ENCODE assay signal across 18 cellular contexts in genomic region chr21:34692458-34693020, GRCh38. TPM values are rescaled to one million over a fixed set of nuclear protein-coding genes. Genes with fewer than 3 reads are reported as not detected.
A peak's percentile ranks its signal among the peaks of the same experiment; 100 is the strongest.
DNase-seq lines count a peak whose midpoint lies in the region; ATAC-seq and TF ChIP-seq lines count a peak whose summit lies in the region.
"Had no signal": no experiment of that assay in that cellular context is flagged by ENCODE, and none has a peak within 500 bp of the region (broad histone marks: within the 10 kb centered on the region; RNA-seq: fewer than 3 reads in every experiment).

No MANE protein-coding gene starts in this region.

- CTCF ChIA-PET in CD8-positive, alpha-beta T cell (lab: Charles Lee) = interaction anchor here (0.7 to 2.9 kb wide), 27 partner anchors 8 to 1336 kb away, joined by 3 to 30 read pairs (median 5); no protein-coding TSS in a partner anchor

- POLR2A ChIA-PET in CD8-positive, alpha-beta T cell (lab: Charles Lee) = no interaction called here

- ATAC-seq in left lobe of liver (no peak), HG03571 (IDR thresholded peaks at IDR 0.05; ENCODE audit: unreplicated experiment) (no peak), Right ventricle myocardium superior (ENCODE audit: poor library complexity) (no peak)
- ATAC-seq in CD8-positive, alpha-beta T cell = no peak
- ATAC-seq: activated CD8-positive, alpha-beta memory T cell treated with anti-CD3 and anti-CD28 coated beads, Interleukin-2, amount 10 ng/mL, durations not matched to agents 7 days and 5 days; effector memory CD8-positive, alpha-beta T cell had no signal

- no peaks in the 10 kb centered on the region for H3K4me1 Mint-ChIP-seq in CD8-positive, alpha-beta T cell (ENCODE audit: low read depth)
- H3K4me1 Mint-ChIP-seq: activated CD4-positive, alpha-beta T cell treated with anti-CD3 and anti-CD28 coated beads, Interleukin-2, amount 10 ng/mL, durations not matched to agents 7 days and 5 days; activated CD8-positive, alpha-beta memory T cell treated with anti-CD3 and anti-CD28 coated beads, Interleukin-2, amount 10 ng/mL, durations not matched to agents 7 days and 5 days had no signal

- no peak for TF ChIP-seq CTCF in transverse colon (IDR thresholded peaks at IDR 0.05)
- no peak for TF ChIP-seq CTCF in CD8-positive, alpha-beta T cell (IDR thresholded peaks at IDR 0.05)

- H3K9me3 Mint-ChIP-seq in CD8-positive, alpha-beta T cell = no peaks in the 10 kb centered on the region
- H3K9me3 Mint-ChIP-seq: effector memory CD8-positive, alpha-beta T cell had no signal

- TF ChIP-seq POLR2A in transverse colon (IDR thresholded peaks at IDR 0.05) = no peak

- no peak for TF ChIP-seq EP300 in transverse colon (IDR thresholded peaks at IDR 0.05; ENCODE audit: low read depth)

- H3K4me1 ChIP-seq in transverse colon = peaks cover 17 to 42% (median 31%) of the 10 kb centered on the region in 4 donors
- H3K4me1 ChIP-seq in CD8-positive, alpha-beta T cell (ENCODE audit: insufficient read depth, low read length) = no peaks in the 10 kb centered on the region

- peak overlapping the region; percentile 67 to 79 (median 76) for H3K27ac ChIP-seq in transverse colon
- H3K27ac ChIP-seq in CD8-positive, alpha-beta T cell (ENCODE audit: low read depth, low read length) = no peak overlapping the region
- H3K27ac ChIP-seq: coronary artery, gastrocnemius medialis, neutrophil, WERI-Rb-1 had no signal

- H3K27ac Mint-ChIP-seq in CD8-positive, alpha-beta T cell = no peak overlapping the region
- H3K27ac Mint-ChIP-seq: activated CD4-positive, alpha-beta T cell treated with anti-CD3 and anti-CD28 coated beads, Interleukin-2, amount 10 ng/mL, durations not matched to agents 7 days and 5 days; activated CD8-positive, alpha-beta memory T cell treated with anti-CD3 and anti-CD28 coated beads, Interleukin-2, amount 10 ng/mL, durations not matched to agents 7 days and 5 days; activated T-cell treated with anti-CD3 and anti-CD28 coated beads, Interleukin-2, amount 50 U/mL, for 72 hours; effector memory CD8-positive, alpha-beta T cell had no signal

- no peaks in the 10 kb centered on the region for H3K36me3 Mint-ChIP-seq in CD8-positive, alpha-beta T cell
- H3K36me3 Mint-ChIP-seq: activated CD8-positive, alpha-beta memory T cell treated with anti-CD3 and anti-CD28 coated beads, Interleukin-2, amount 10 ng/mL, durations not matched to agents 7 days and 5 days; type B pancreatic cell had no signal

- H3K9me3 ChIP-seq in transverse colon = no peaks in the 10 kb centered on the region
- no peaks in the 10 kb centered on the region for H3K9me3 ChIP-seq in CD8-positive, alpha-beta T cell (ENCODE audit: low read length)
- H3K9me3 ChIP-seq: gastrocnemius medialis, neutrophil had no signal

- H3K27me3 Mint-ChIP-seq in CD8-positive, alpha-beta T cell (ENCODE audit: low read depth) = peaks cover 15% of the 10 kb centered on the region

- peak; percentile 29 for DNase-seq in NCI-H2029 treated with DMSO at 0.1 percent for 48 hours (lab: John Stamatoyannopoulos, UW)
- DNase-seq in NCI-H2029 (lab: John Stamatoyannopoulos, UW) = no peak
- peak; percentile 30 for DNase-seq in NCI-H2196 treated with DMSO at 0.1 percent for 48 hours (lab: John Stamatoyannopoulos, UW; ENCODE audit: unreplicated experiment)
- peak; percentile 1 for DNase-seq in left lobe of liver (ENCODE audit: low spot score)
- DNase-seq in transverse colon = no peak
- no peak for DNase-seq in CD8-positive, alpha-beta T cell
- DNase-seq in Right ventricle myocardium superior = no peak
- DNase-seq: WERI-Rb-1 had no signal

- H3K4me3 Mint-ChIP-seq in CD8-positive, alpha-beta T cell = no peak overlapping the region
- H3K4me3 Mint-ChIP-seq: activated CD4-positive, alpha-beta T cell treated with anti-CD3 and anti-CD28 coated beads, Interleukin-2, amount 10 ng/mL, durations not matched to agents 7 days and 5 days; activated CD8-positive, alpha-beta memory T cell treated with anti-CD3 and anti-CD28 coated beads, Interleukin-2, amount 10 ng/mL, durations not matched to agents 7 days and 5 days; activated T-cell treated with anti-CD3 and anti-CD28 coated beads, Interleukin-2, amount 50 U/mL, for 72 hours; effector memory CD8-positive, alpha-beta T cell; type B pancreatic cell had no signal

- H3K27me3 ChIP-seq in transverse colon = no peaks in the 10 kb centered on the region
- no peaks in the 10 kb centered on the region for H3K27me3 ChIP-seq in CD8-positive, alpha-beta T cell (ENCODE audit: insufficient read depth, low read length)
- H3K27me3 ChIP-seq: gastrocnemius medialis had no signal

- H3K36me3 ChIP-seq in transverse colon = no peaks in the 10 kb centered on the region
- no peaks in the 10 kb centered on the region for H3K36me3 ChIP-seq in CD8-positive, alpha-beta T cell (ENCODE audit: insufficient read depth, low read length)
- H3K36me3 ChIP-seq: gastrocnemius medialis, neutrophil, WERI-Rb-1 had no signal

- 33 to 46% methylated on average over 2 of the region's 2 CpGs for WGBS in transverse colon (ENCODE audit: low coverage in 1 of 2), 2 donors

- H3K4me3 ChIP-seq in transverse colon = no peak overlapping the region
- no peak overlapping the region for H3K4me3 ChIP-seq in CD8-positive, alpha-beta T cell (ENCODE audit: low read depth, low read length)
- H3K4me3 ChIP-seq: coronary artery, gastrocnemius medialis had no signal

- in situ Hi-C loops in transverse colon (cut with MboI; ENCODE audit: low pct_ligation_motif_present in 1 of 4, low pct_unique_long_range_greater_than_20kb in 1 of 4, low sequenced_read_pairs in 3 of 4) = no loop called here

- intact Hi-C loops in transverse colon (cut with DNase I; ENCODE audit: low total_unique reads) = no loop called here
- intact Hi-C loops in CD8-positive, alpha-beta T cell (cut with DNase I, micrococcal nuclease) = loop anchor here (1.0 to 5.0 kb wide), 4 partner anchors 708 to 1420 kb away; no protein-coding TSS in a partner anchor
- intact Hi-C loops in Right ventricle myocardium superior (cut with DNase I) = no loop called here

RNA-seq across cellular contexts. Expression of gene CLIC6, which starts 23.7 kb away (rescaled TPM):
- total RNA-seq in left lobe of liver (0.45 TPM), transverse colon (1 to 10 TPM in 2 of 4 donors, under 1 TPM in 1, not detected in 1; 0.37 to 4.9 (median 3.7) TPM), Right ventricle myocardium superior (7.7 TPM)
- under 1 TPM; 0.08 to 0.16 TPM for total RNA-seq in CD8-positive, alpha-beta T cell
- total RNA-seq: activated CD4-positive, alpha-beta T cell treated with anti-CD3 and anti-CD28 coated beads, Interleukin-2, amount 10 ng/mL, durations not matched to agents 7 days and 5 days; bronchial epithelial cell had no signal

Comparison
In these comparisons a context has a peak if more than half of its experiments do, and no peak if none do; other contexts are left out.
1. DNase-seq: peak in NCI-H2029 treated with DMSO at 0.1 percent for 48 hours (single experiment), NCI-H2196 treated with DMSO at 0.1 percent for 48 hours (single experiment) and left lobe of liver (single experiment); none in NCI-H2029 (single experiment), transverse colon (single experiment), CD8-positive, alpha-beta T cell (0 of 7) and Right ventricle myocardium superior (single experiment).
2. intact Hi-C loops: an anchor here in CD8-positive, alpha-beta T cell (1.0 to 5.0 kb wide); none called in transverse colon and Right ventricle myocardium superior.